1 cellular context compared by ENCODE assay signal in genomic region chr9:121218357-121219027, GRCh38.
TF ChIP-seq lines count a peak whose summit lies in the region.

No MANE protein-coding gene starts in this region.

TF ChIP-seq in K562, 482 proteins besides CTCF, POLR2A, EP300 and RAD21 (continued from another document and continues in another):
- TF ChIP-seq, protein P1, sequence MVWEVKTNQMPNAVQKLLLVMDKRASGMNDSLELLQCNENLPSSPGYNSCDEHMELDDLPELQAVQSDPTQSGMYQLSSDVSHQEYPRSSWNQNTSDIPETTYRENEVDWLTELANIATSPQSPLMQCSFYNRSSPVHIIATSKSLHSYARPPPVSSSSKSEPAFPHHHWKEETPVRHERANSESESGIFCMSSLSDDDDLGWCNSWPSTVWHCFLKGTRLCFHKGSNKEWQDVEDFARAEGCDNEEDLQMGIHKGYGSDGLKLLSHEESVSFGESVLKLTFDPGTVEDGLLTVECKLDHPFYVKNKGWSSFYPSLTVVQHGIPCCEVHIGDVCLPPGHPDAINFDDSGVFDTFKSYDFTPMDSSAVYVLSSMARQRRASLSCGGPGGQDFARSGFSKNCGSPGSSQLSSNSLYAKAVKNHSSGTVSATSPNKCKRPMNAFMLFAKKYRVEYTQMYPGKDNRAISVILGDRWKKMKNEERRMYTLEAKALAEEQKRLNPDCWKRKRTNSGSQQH (CRISPR knock-in tag; IDR thresholded peaks at IDR 0.05): no peak
- TF ChIP-seq E2F3 (CRISPR knock-in tag; IDR thresholded peaks at IDR 0.05): peak; percentile 86
- TF ChIP-seq NR4A1 (CRISPR knock-in tag; IDR thresholded peaks at IDR 0.05): no peak
- peak; percentile 96 for TF ChIP-seq NR4A1 (tag; IDR thresholded peaks at IDR 0.05)
- no peak for TF ChIP-seq ZNF408 (CRISPR knock-in tag; IDR thresholded peaks at IDR 0.05; ENCODE audit: low read depth)
- 0 out of 2 replicates have a peak, but pooled peaks have one; percentile 22 for TF ChIP-seq ELF1 (tag; IDR thresholded peaks at IDR 0.05)
- peak; percentile 37; the same call in 1 of the 2 replicates for TF ChIP-seq HIVEP1 (CRISPR knock-in tag; IDR thresholded peaks at IDR 0.05)
- TF ChIP-seq, protein P2, sequence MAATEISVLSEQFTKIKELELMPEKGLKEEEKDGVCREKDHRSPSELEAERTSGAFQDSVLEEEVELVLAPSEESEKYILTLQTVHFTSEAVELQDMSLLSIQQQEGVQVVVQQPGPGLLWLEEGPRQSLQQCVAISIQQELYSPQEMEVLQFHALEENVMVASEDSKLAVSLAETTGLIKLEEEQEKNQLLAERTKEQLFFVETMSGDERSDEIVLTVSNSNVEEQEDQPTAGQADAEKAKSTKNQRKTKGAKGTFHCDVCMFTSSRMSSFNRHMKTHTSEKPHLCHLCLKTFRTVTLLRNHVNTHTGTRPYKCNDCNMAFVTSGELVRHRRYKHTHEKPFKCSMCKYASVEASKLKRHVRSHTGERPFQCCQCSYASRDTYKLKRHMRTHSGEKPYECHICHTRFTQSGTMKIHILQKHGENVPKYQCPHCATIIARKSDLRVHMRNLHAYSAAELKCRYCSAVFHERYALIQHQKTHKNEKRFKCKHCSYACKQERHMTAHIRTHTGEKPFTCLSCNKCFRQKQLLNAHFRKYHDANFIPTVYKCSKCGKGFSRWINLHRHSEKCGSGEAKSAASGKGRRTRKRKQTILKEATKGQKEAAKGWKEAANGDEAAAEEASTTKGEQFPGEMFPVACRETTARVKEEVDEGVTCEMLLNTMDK (IDR thresholded peaks at IDR 0.05; ENCODE audit: borderline replicate concordance, insufficient read depth, low read depth, low read length, poor library complexity, severe bottlenecking): no peak
- TF ChIP-seq PHF20 (IDR thresholded peaks at IDR 0.05; ENCODE audit: partially characterized antibody): no peak
- TF ChIP-seq ZNF175 (CRISPR knock-in tag; IDR thresholded peaks at IDR 0.05; ENCODE audit: low read depth): peak; percentile 97
- peak; percentile 67 for TF ChIP-seq MECOM (CRISPR knock-in tag; IDR thresholded peaks at IDR 0.05)
- no peak for TF ChIP-seq SRSF3 (IDR thresholded peaks at IDR 0.05; ENCODE audit: insufficient read depth, low read length)
- no peak for TF ChIP-seq NR3C1 (CRISPR knock-in tag; IDR thresholded peaks at IDR 0.05)
- TF ChIP-seq POLR3G (IDR thresholded peaks at IDR 0.05; ENCODE audit: extremely low read depth, insufficient read length, insufficient replicate concordance): no peak
- TF ChIP-seq ZBED1 (IDR thresholded peaks at IDR 0.05): no peak
- 0 out of 2 replicates have a peak, but pooled peaks have one; percentile 41 for TF ChIP-seq KLF1 (tag; IDR thresholded peaks at IDR 0.05)
- no peak; a peak in 1 of 4 replicates for TF ChIP-seq FOXK2 (conservative IDR thresholded peaks at IDR 0.05 in 1 of 2, IDR thresholded peaks at IDR 0.05 in 1 of 2; ENCODE audit: low read depth in 2 of 2)
- no peak for TF ChIP-seq ZNF280A (IDR thresholded peaks at IDR 0.05; ENCODE audit: low read depth, partially characterized antibody)
- no peak for TF ChIP-seq ZZZ3 (IDR thresholded peaks at IDR 0.05)
- TF ChIP-seq HOXB6 (CRISPR knock-in tag; IDR thresholded peaks at IDR 0.05; ENCODE audit: borderline replicate concordance): no peak
- 0 out of 2 replicates have a peak, but pooled peaks have one; percentile 58 for TF ChIP-seq TOE1 (IDR thresholded peaks at IDR 0.05; ENCODE audit: borderline replicate concordance)
- TF ChIP-seq TOE1 (CRISPR knock-in tag; IDR thresholded peaks at IDR 0.05; ENCODE audit: borderline replicate concordance, low read depth): no peak
- peak; percentile 84 for TF ChIP-seq TEAD2 (tag; IDR thresholded peaks at IDR 0.05)
- no peak for TF ChIP-seq SIX5 (IDR thresholded peaks at IDR 0.05; ENCODE audit: borderline replicate concordance in 1 of 2, insufficient read depth in 1 of 2, low read depth in 1 of 2, low read length in 2 of 2)
- peak; percentile 79; the same call in 1 of the 2 replicates for TF ChIP-seq ZNF668 (CRISPR knock-in tag; IDR thresholded peaks at IDR 0.05)
- TF ChIP-seq PRPF4 (IDR thresholded peaks at IDR 0.05; ENCODE audit: insufficient read depth, low read depth, low read length, poor library complexity, severe bottlenecking): no peak
- TF ChIP-seq SREBF2 (CRISPR knock-in tag; IDR thresholded peaks at IDR 0.05): no peak
- TF ChIP-seq ZSCAN29 (IDR thresholded peaks at IDR 0.05): no peak
- no peak for TF ChIP-seq ATF1 (CRISPR knock-in tag; IDR thresholded peaks at IDR 0.05)
- TF ChIP-seq ATF1 (tag; IDR thresholded peaks at IDR 0.05): peak; percentile 62
- no peak for TF ChIP-seq ZNF384 (IDR thresholded peaks at IDR 0.05; ENCODE audit: low read depth, low read length)
- TF ChIP-seq, protein P3, sequence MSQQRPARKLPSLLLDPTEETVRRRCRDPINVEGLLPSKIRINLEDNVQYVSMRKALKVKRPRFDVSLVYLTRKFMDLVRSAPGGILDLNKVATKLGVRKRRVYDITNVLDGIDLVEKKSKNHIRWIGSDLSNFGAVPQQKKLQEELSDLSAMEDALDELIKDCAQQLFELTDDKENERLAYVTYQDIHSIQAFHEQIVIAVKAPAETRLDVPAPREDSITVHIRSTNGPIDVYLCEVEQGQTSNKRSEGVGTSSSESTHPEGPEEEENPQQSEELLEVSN (IDR thresholded peaks at IDR 0.05; ENCODE audit: borderline replicate concordance in 1 of 2, extremely low read depth in 1 of 2, insufficient read depth in 1 of 2, insufficient read length in 1 of 2, low read depth in 1 of 2, low read length in 1 of 2, poor library complexity in 1 of 2, severe bottlenecking in 1 of 2): no peak
- TF ChIP-seq, protein P4, sequence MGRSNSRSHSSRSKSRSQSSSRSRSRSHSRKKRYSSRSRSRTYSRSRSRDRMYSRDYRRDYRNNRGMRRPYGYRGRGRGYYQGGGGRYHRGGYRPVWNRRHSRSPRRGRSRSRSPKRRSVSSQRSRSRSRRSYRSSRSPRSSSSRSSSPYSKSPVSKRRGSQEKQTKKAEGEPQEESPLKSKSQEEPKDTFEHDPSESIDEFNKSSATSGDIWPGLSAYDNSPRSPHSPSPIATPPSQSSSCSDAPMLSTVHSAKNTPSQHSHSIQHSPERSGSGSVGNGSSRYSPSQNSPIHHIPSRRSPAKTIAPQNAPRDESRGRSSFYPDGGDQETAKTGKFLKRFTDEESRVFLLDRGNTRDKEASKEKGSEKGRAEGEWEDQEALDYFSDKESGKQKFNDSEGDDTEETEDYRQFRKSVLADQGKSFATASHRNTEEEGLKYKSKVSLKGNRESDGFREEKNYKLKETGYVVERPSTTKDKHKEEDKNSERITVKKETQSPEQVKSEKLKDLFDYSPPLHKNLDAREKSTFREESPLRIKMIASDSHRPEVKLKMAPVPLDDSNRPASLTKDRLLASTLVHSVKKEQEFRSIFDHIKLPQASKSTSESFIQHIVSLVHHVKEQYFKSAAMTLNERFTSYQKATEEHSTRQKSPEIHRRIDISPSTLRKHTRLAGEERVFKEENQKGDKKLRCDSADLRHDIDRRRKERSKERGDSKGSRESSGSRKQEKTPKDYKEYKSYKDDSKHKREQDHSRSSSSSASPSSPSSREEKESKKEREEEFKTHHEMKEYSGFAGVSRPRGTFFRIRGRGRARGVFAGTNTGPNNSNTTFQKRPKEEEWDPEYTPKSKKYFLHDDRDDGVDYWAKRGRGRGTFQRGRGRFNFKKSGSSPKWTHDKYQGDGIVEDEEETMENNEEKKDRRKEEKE (IDR thresholded peaks at IDR 0.05; ENCODE audit: borderline replicate concordance in 1 of 2, control insufficient read depth in 1 of 2, low read depth in 2 of 2, low read length in 1 of 2): no peak
- no peak for TF ChIP-seq ZNF347 (CRISPR knock-in tag; IDR thresholded peaks at IDR 0.05; ENCODE audit: low read depth)
- peak; percentile 94 for TF ChIP-seq PTRF (tag; IDR thresholded peaks at IDR 0.05)
- TF ChIP-seq NFRKB (IDR thresholded peaks at IDR 0.05; ENCODE audit: low read depth): 0 out of 2 replicates have a peak, but pooled peaks have one; percentile 14
- TF ChIP-seq PYGO2 (tag; IDR thresholded peaks at IDR 0.05): peak; percentile 94
- no peak for TF ChIP-seq ZNF507 (tag; conservative IDR thresholded peaks at IDR 0.05)
- TF ChIP-seq POLR2AphosphoS2 (IDR thresholded peaks at IDR 0.05; ENCODE audit: low read length): no peak
- peak in 1 of 2 experiments; percentile 32; a peak in 1 of 4 replicates for TF ChIP-seq KDM1A (IDR thresholded peaks at IDR 0.05)
- no peak for TF ChIP-seq TBP (optimal IDR thresholded peaks at IDR 0.05; ENCODE audit: low read depth, low read length)
- TF ChIP-seq USF1 (CRISPR knock-in tag; IDR thresholded peaks at IDR 0.05): no peak
- no peak for TF ChIP-seq BMI1 (IDR thresholded peaks at IDR 0.05; ENCODE audit: low read length)
- TF ChIP-seq CREB5 (CRISPR knock-in tag; IDR thresholded peaks at IDR 0.05): no peak
- TF ChIP-seq, protein P5, sequence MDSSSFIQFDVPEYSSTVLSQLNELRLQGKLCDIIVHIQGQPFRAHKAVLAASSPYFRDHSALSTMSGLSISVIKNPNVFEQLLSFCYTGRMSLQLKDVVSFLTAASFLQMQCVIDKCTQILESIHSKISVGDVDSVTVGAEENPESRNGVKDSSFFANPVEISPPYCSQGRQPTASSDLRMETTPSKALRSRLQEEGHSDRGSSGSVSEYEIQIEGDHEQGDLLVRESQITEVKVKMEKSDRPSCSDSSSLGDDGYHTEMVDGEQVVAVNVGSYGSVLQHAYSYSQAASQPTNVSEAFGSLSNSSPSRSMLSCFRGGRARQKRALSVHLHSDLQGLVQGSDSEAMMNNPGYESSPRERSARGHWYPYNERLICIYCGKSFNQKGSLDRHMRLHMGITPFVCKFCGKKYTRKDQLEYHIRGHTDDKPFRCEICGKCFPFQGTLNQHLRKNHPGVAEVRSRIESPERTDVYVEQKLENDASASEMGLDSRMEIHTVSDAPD (CRISPR knock-in tag; IDR thresholded peaks at IDR 0.05): peak; percentile 78; the same call in 1 of the 2 replicates
- TF ChIP-seq SMARCA4 (IDR thresholded peaks at IDR 0.05): peak; percentile 53
- TF ChIP-seq BRF1 (IDR thresholded peaks at IDR 0.05; ENCODE audit: borderline replicate concordance, extremely low read depth, insufficient read length): no peak
- no peak for TF ChIP-seq EP400 (IDR thresholded peaks at IDR 0.05)
- TF ChIP-seq ZBTB12 (CRISPR knock-in tag; IDR thresholded peaks at IDR 0.05): peak; percentile 77
- TF ChIP-seq ZBTB49 (CRISPR knock-in tag; IDR thresholded peaks at IDR 0.05; ENCODE audit: borderline replicate concordance): no peak
- no peak for TF ChIP-seq PRMT5 (CRISPR knock-in tag; IDR thresholded peaks at IDR 0.05)
- TF ChIP-seq ESRRA (IDR thresholded peaks at IDR 0.05; ENCODE audit: borderline replicate concordance, low read depth): no peak
- no peak for TF ChIP-seq ELK3 (CRISPR knock-in tag; IDR thresholded peaks at IDR 0.05)
